In genomic region chr3:52480768-52481715, GRCh38 we compare ENCODE assay signal across 21 cellular contexts. TPM values are rescaled to one million over a fixed set of nuclear protein-coding genes. Genes with fewer than 3 reads are reported as not detected.
DNase-seq lines count a peak whose midpoint lies in the region; ATAC-seq, FAIRE-seq and TF ChIP-seq lines count a peak whose summit lies in the region.
"Had no signal": no experiment of that assay in that cellular context is flagged by ENCODE, and none has a peak within 500 bp of the region (broad histone marks: within the 10 kb centered on the region; RNA-seq: fewer than 3 reads in every experiment).

No MANE protein-coding gene starts in this region.

- BruUV-seq in HepG2 (replicated peaks; lab: Mats Ljungman, UMichigan): TSS peak; percentile 22

- H4K20me1 ChIP-seq in HepG2 (ENCODE audit: insufficient read depth, low read length): no peaks in the 10 kb centered on the region

- TF ChIP-seq RAD21 in HepG2 (CRISPR knock-in tag; IDR thresholded peaks at IDR 0.05): no peak

- CTCF ChIA-PET in HepG2 (lab: Yijun Ruan, JAX; ENCODE audit: low intra/inter-chr PET ratio, low total read pairs): no interaction called here

- no peak overlapping the region for H2AFZ ChIP-seq in HepG2 (ENCODE audit: low read length)

- H3K9me3 ChIP-seq in cardiac muscle cell (ENCODE audit: low read depth): no peaks in the 10 kb centered on the region
- H3K9me3 ChIP-seq in adrenal gland (replicated peaks in 1 of 3): no peaks in the 10 kb centered on the region
- H3K9me3 ChIP-seq in HepG2 (ENCODE audit: low read length): no peaks in the 10 kb centered on the region
- H3K9me3 ChIP-seq in testis: no peaks in the 10 kb centered on the region
- H3K9me3 ChIP-seq in T-helper 17 cell (ENCODE audit: control insufficient read depth, low read length, poor library complexity, severe bottlenecking): no peaks in the 10 kb centered on the region
- H3K9me3 ChIP-seq: upper lobe of left lung had no signal

- POLR2A ChIA-PET in HepG2 (lab: Yijun Ruan, JAX): no interaction called here

- no peak for TF ChIP-seq POLR2A in adrenal gland (IDR thresholded peaks at IDR 0.05)
- no peak for TF ChIP-seq POLR2A in HepG2 (IDR thresholded peaks at IDR 0.05; ENCODE audit: insufficient read depth in 1 of 2, low read depth in 2 of 2, low read length in 2 of 2)
- no peak for TF ChIP-seq POLR2A in testis (IDR thresholded peaks at IDR 0.05)

- H3K4me3 Mint-ChIP-seq in T-helper 17 cell: no peak overlapping the region
- H3K4me3 Mint-ChIP-seq: activated T-helper 1 cell treated with anti-CD3 and anti-CD28 coated beads, Interleukin-12 subunit alpha, Interleukin-12 subunit beta, Interleukin-2, Interleukin-4 antibody, amounts not matched to agents 30 ng/mL and 10 ng/mL and 1 ng/mL, durations not matched to agents 14 hours and 24 hours and 36 hours; CD4-positive, CD25-positive, alpha-beta regulatory T cell; IgD-negative memory B cell; nephron had no signal

- DNase-seq in cardiac muscle cell (ENCODE audit: low read depth in 1 of 2, low spot score in 1 of 2): no peak
- DNase-seq in cardiac septum (ENCODE audit: low spot score): no peak
- DNase-seq in adrenal gland: peak in 5 of 7 donors; percentile 46 to 87 (median 68)
- DNase-seq in HepG2 (ENCODE audit: low spot score): no peak
- peak; percentile 74 for DNase-seq in testis
- DNase-seq in T-helper 17 cell: no peak
- DNase-seq in Kasumi-1 (lab: John Stamatoyannopoulos, UW): no peak
- DNase-seq in activated CD8-positive, alpha-beta memory T cell treated with anti-CD3 and anti-CD28 coated beads, Interleukin-2, amount 50 U/mL, for 4 hours: no peak
- DNase-seq: ACHN; activated CD4-positive, CD25-positive, alpha-beta regulatory T cell; CD4-positive, CD25-positive, alpha-beta regulatory T cell; mesenchymal stem cell; NCI-H187; NCI-H510A treated with DMSO at 0.1 percent for 48 hours had no signal

- H3K79me2 ChIP-seq in HepG2 (ENCODE audit: insufficient read depth, low read length): no peaks in the 10 kb centered on the region

- H3K4me1 ChIP-seq in cardiac muscle cell (ENCODE audit: low read depth) (peaks cover 26% of the 10 kb centered on the region), adrenal gland (replicated peaks in 1 of 2) (peaks cover 31 to 66% of the 10 kb centered on the region in 2 donors), HepG2 (ENCODE audit: insufficient read depth, low read length) (peaks cover 11% of the 10 kb centered on the region; the same call in 1 of the 2 replicates), testis (peaks cover 66% of the 10 kb centered on the region)

- no peak overlapping the region for H3K4me2 ChIP-seq in HepG2 (ENCODE audit: low read depth, low read length)

- ATAC-seq in HepG2: no peak
- no peak for ATAC-seq in T-helper 17 cell

- intact Hi-C loops in cardiac septum (cut with DNase I): no loop called here
- intact Hi-C loops in adrenal gland (cut with DNase I): no loop called here
- intact Hi-C loops in HepG2 (cut with micrococcal nuclease; ENCODE audit: unreplicated experiment): no loop called here
- intact Hi-C loops in testis (cut with DNase I; ENCODE audit: low total_unique reads): no loop called here

- no peak for TF ChIP-seq EP300 in HepG2 (IDR thresholded peaks at IDR 0.05; ENCODE audit: low read depth in 2 of 2, low read length in 2 of 2)
- TF ChIP-seq EP300 in HepG2 (CRISPR knock-in tag; IDR thresholded peaks at IDR 0.05; ENCODE audit: borderline replicate concordance): no peak

- no peaks in the 10 kb centered on the region for H3K27me3 Mint-ChIP-seq in T-helper 17 cell
- H3K27me3 Mint-ChIP-seq: CD4-positive, CD25-positive, alpha-beta regulatory T cell; IgD-negative memory B cell had no signal

- H3K36me3 ChIP-seq in cardiac muscle cell: peaks cover 61% of the 10 kb centered on the region
- H3K36me3 ChIP-seq in adrenal gland (replicated peaks in 1 of 2): peaks cover 0 to 75% of the 10 kb centered on the region in 2 donors
- H3K36me3 ChIP-seq in HepG2 (replicated peaks in 1 of 2; ENCODE audit: control insufficient read depth in 1 of 2, insufficient read depth in 2 of 2, low read length in 2 of 2): peaks cover 33 to 68% of the 10 kb centered on the region in 2 experiments
- H3K36me3 ChIP-seq in testis (ENCODE audit: low read depth, missing control alignments): no peaks in the 10 kb centered on the region

- H3K36me3 Mint-ChIP-seq in T-helper 17 cell (ENCODE audit: low read depth): peaks cover 2% of the 10 kb centered on the region

- no peak overlapping the region for H3K9ac ChIP-seq in HepG2 (ENCODE audit: insufficient read depth, low read depth, low read length)

- H3K4me3 ChIP-seq in cardiac muscle cell (no peak overlapping the region), adrenal gland (no peak overlapping the region), HepG2 (replicated peaks in 1 of 3; ENCODE audit: insufficient read depth in 1 of 3, low read depth in 2 of 3, low read length in 3 of 3) (no peak overlapping the region), testis (no peak overlapping the region)
- H3K4me3 ChIP-seq: upper lobe of left lung had no signal

- TF ChIP-seq CTCF in cardiac muscle cell (IDR thresholded peaks at IDR 0.05; ENCODE audit: low read depth, low read length): no peak
- TF ChIP-seq CTCF in adrenal gland (IDR thresholded peaks at IDR 0.05): no peak
- TF ChIP-seq CTCF in HepG2 (CRISPR knock-in tag; IDR thresholded peaks at IDR 0.05): no peak
- no peak for TF ChIP-seq CTCF in testis (IDR thresholded peaks at IDR 0.05)

- 72 to 77% (median 74%) methylated on average over 24 to 27 of the region's 27 CpGs for WGBS in adrenal gland, 4 donors
- WGBS in HepG2 (ENCODE audit: low lambda C conversion rate): 98% methylated on average over 27 of the region's 27 CpGs
- WGBS in testis, 2 donors: 34 to 62% methylated on average over 19 to 27 of the region's 27 CpGs

- FAIRE-seq in HepG2 (lab: Jason Lieb, UNC): no peak
- FAIRE-seq: H54, islet of Langerhans had no signal

- in situ Hi-C loops in HepG2 (cut with HindIII; ENCODE audit: extremely low pct_ligation_motif_present, low pct_unique_long_range_greater_than_20kb): no loop called here

- H3K27ac Mint-ChIP-seq in T-helper 17 cell: no peak overlapping the region
- H3K27ac Mint-ChIP-seq: activated T-helper 1 cell treated with anti-CD3 and anti-CD28 coated beads, Interleukin-12 subunit alpha, Interleukin-12 subunit beta, Interleukin-2, Interleukin-4 antibody, amounts not matched to agents 30 ng/mL and 10 ng/mL and 1 ng/mL, durations not matched to agents 14 hours and 24 hours and 36 hours; CD4-positive, CD25-positive, alpha-beta regulatory T cell; IgD-negative memory B cell had no signal

- H3K27ac ChIP-seq in cardiac muscle cell (peak overlapping the region; percentile 91), adrenal gland (peak overlapping the region in 4 of 5 donors; percentile 6 to 94 (median 58)), HepG2 (ENCODE audit: extremely low read length, insufficient read depth, low read length) (no peak overlapping the region), testis (peak overlapping the region; percentile 81 to 85)

- H3K4me1 Mint-ChIP-seq in T-helper 17 cell: peaks cover 7% of the 10 kb centered on the region
- H3K4me1 Mint-ChIP-seq: CD4-positive, CD25-positive, alpha-beta regulatory T cell; IgD-negative memory B cell had no signal

- no peaks in the 10 kb centered on the region for H3K27me3 ChIP-seq in cardiac muscle cell
- no peaks in the 10 kb centered on the region for H3K27me3 ChIP-seq in adrenal gland
- H3K27me3 ChIP-seq in HepG2 (ENCODE audit: control insufficient read depth in 1 of 2, insufficient read depth in 2 of 2, low read length in 2 of 2): no peaks in the 10 kb centered on the region
- no peaks in the 10 kb centered on the region for H3K27me3 ChIP-seq in testis
- H3K27me3 ChIP-seq: upper lobe of left lung had no signal

RNA-seq across cellular contexts. Expression of gene STAB1, which starts 14.1 kb away (rescaled TPM):
- total RNA-seq in cardiac muscle cell (0.81 and 2.2 TPM in 2 replicates), cardiac septum (52.2 TPM), adrenal gland (100 to 1,000 TPM; 210 to 650 (median 466) TPM), HepG2 (2016; rRNA removed; fragmentation: Illumina TruSeq; extraction: Trizol) (0.09 and 0.28 TPM in 2 replicates), testis (10 to 100 TPM; 58.6 to 71.9 TPM), T-helper 17 cell (1 to 10 TPM; 1.7 to 4.9 TPM)
- polyA plus RNA-seq in cardiac muscle cell (0.91 TPM in 1 of 2 replicates, not detected in the other), adrenal gland (1,000 to 10,000 TPM in 1 of 3 donors, 100 to 1,000 TPM in 1, 10 to 100 TPM in 1; 33.9 to 1,593 (median 996) TPM), HepG2 (2011; rRNA removed) (0.34 and 0.59 TPM in 2 replicates), testis (ENCODE audit: insufficient read depth, low read depth, low replicate concordance) (41.7 TPM)
- not detected in 2 replicates for total RNA-seq in HepG2 (2016; cell fraction: cytosol; rRNA removed; fragmentation: Illumina TruSeq; extraction: Trizol; ENCODE audit: low read depth)
- 0.11 and 0.18 TPM in 2 replicates for total RNA-seq in HepG2 (2016; cell fraction: insoluble cytoplasmic fraction; rRNA removed; fragmentation: Illumina TruSeq; extraction: Trizol)
- total RNA-seq in HepG2 (2016; cell fraction: membrane; rRNA removed; fragmentation: Illumina TruSeq; extraction: Trizol): 0.31 TPM in 1 of 2 replicates, not detected in the other
- total RNA-seq in HepG2 (2016; cell fraction: nucleus; rRNA removed; fragmentation: Illumina TruSeq; extraction: Trizol): 0.13 and 0.16 TPM in 2 replicates
- 0.13 and 0.16 TPM in 2 replicates for polyA plus RNA-seq in HepG2 (2011; cell fraction: cytosol; rRNA removed)
- polyA plus RNA-seq in HepG2 (2011; cell fraction: nucleus; rRNA removed): 4.1 and 4.3 TPM in 2 replicates
- 0.23 and 0.24 TPM in 2 replicates for polyA plus RNA-seq in HepG2 (2012)
- polyA plus RNA-seq in HepG2 (2016; cell fraction: cytosol; fragmentation: Illumina TruSeq; extraction: Trizol; ENCODE audit: low read depth): 0.02 and 0.14 TPM in 2 replicates
- polyA plus RNA-seq in HepG2 (2016; cell fraction: insoluble cytoplasmic fraction; fragmentation: Illumina TruSeq; extraction: Trizol; ENCODE audit: low read depth): 0.10 TPM in 1 of 2 replicates, not detected in the other
- polyA plus RNA-seq in HepG2 (2016; cell fraction: membrane; fragmentation: Illumina TruSeq; extraction: Trizol; ENCODE audit: low read depth): not detected in 2 replicates
- polyA plus RNA-seq in HepG2 (2016; cell fraction: nucleus; fragmentation: Illumina TruSeq; extraction: Trizol; ENCODE audit: insufficient read depth, low read depth): 0.30 TPM in 1 of 2 replicates, not detected in the other
- 0.26 and 1.0 TPM in 2 replicates for polyA minus RNA-seq in HepG2 (2011; rRNA and poly(A)+ RNA removed; ENCODE audit: low replicate concordance)
- 0.30 TPM in 1 of 2 replicates, not detected in the other for polyA minus RNA-seq in HepG2 (2011; cell fraction: cytosol; rRNA and poly(A)+ RNA removed)
- 0.50 and 0.90 TPM in 2 replicates for polyA minus RNA-seq in HepG2 (2011; cell fraction: nucleus; rRNA and poly(A)+ RNA removed)
- total RNA-seq: Daoy had no signal
- polyA plus RNA-seq: CD4-positive, CD25-positive, alpha-beta regulatory T cell; IgD-negative memory B cell had no signal

RNA-seq across cellular contexts. Expression of gene NISCH, which starts 25.6 kb away (rescaled TPM):
- total RNA-seq in cardiac muscle cell (131 and 205 TPM in 2 replicates), cardiac septum (59.1 TPM), adrenal gland (100 to 1,000 TPM in 5 of 8 donors, 10 to 100 TPM in 3; 69.5 to 145 (median 113) TPM), HepG2 (2016; rRNA removed; fragmentation: Illumina TruSeq; extraction: Trizol) (15.3 and 27.0 TPM in 2 replicates), testis (100 to 1,000 TPM; 315 to 327 TPM), T-helper 17 cell (100 to 1,000 TPM; 121 to 146 TPM)
- polyA plus RNA-seq in cardiac muscle cell (80.8 and 108 TPM in 2 replicates), adrenal gland (100 to 1,000 TPM in 1 of 3 donors, 10 to 100 TPM in 2; 39.4 to 186 (median 93.5) TPM), HepG2 (2011; rRNA removed) (47.6 and 63.0 TPM in 2 replicates), testis (ENCODE audit: insufficient read depth, low read depth, low replicate concordance) (166 TPM)
- 10.8 and 11.5 TPM in 2 replicates for total RNA-seq in HepG2 (2016; cell fraction: cytosol; rRNA removed; fragmentation: Illumina TruSeq; extraction: Trizol; ENCODE audit: low read depth)
- total RNA-seq in HepG2 (2016; cell fraction: insoluble cytoplasmic fraction; rRNA removed; fragmentation: Illumina TruSeq; extraction: Trizol): 10.9 and 25.7 TPM in 2 replicates
- total RNA-seq in HepG2 (2016; cell fraction: membrane; rRNA removed; fragmentation: Illumina TruSeq; extraction: Trizol): 11.3 and 12.4 TPM in 2 replicates
- 36.6 and 40.4 TPM in 2 replicates for total RNA-seq in HepG2 (2016; cell fraction: nucleus; rRNA removed; fragmentation: Illumina TruSeq; extraction: Trizol)
- polyA plus RNA-seq in HepG2 (2011; cell fraction: cytosol; rRNA removed): 17.8 and 20.4 TPM in 2 replicates
- 441 and 512 TPM in 2 replicates for polyA plus RNA-seq in HepG2 (2011; cell fraction: nucleus; rRNA removed)
- 31.6 and 39.4 TPM in 2 replicates for polyA plus RNA-seq in HepG2 (2012)
- 3.2 and 3.7 TPM in 2 replicates for polyA plus RNA-seq in HepG2 (2016; cell fraction: cytosol; fragmentation: Illumina TruSeq; extraction: Trizol; ENCODE audit: low read depth)
- 9.4 and 12.9 TPM in 2 replicates for polyA plus RNA-seq in HepG2 (2016; cell fraction: insoluble cytoplasmic fraction; fragmentation: Illumina TruSeq; extraction: Trizol; ENCODE audit: low read depth)
- 6.4 and 6.7 TPM in 2 replicates for polyA plus RNA-seq in HepG2 (2016; cell fraction: membrane; fragmentation: Illumina TruSeq; extraction: Trizol; ENCODE audit: low read depth)
- 96.6 and 101 TPM in 2 replicates for polyA plus RNA-seq in HepG2 (2016; cell fraction: nucleus; fragmentation: Illumina TruSeq; extraction: Trizol; ENCODE audit: insufficient read depth, low read depth)
- 50.0 and 58.0 TPM in 2 replicates for polyA minus RNA-seq in HepG2 (2011; rRNA and poly(A)+ RNA removed; ENCODE audit: low replicate concordance)
- 15.2 and 15.4 TPM in 2 replicates for polyA minus RNA-seq in HepG2 (2011; cell fraction: cytosol; rRNA and poly(A)+ RNA removed)
- 97.0 and 102 TPM in 2 replicates for polyA minus RNA-seq in HepG2 (2011; cell fraction: nucleus; rRNA and poly(A)+ RNA removed)

RNA-seq across cellular contexts. Expression of gene TNNC1, which starts 27.2 kb away (rescaled TPM):
- total RNA-seq in cardiac muscle cell: 1,875 and 4,623 TPM in 2 replicates
- 1,312 and 3,313 TPM in 2 replicates for polyA plus RNA-seq in cardiac muscle cell
- 8,054 TPM for total RNA-seq in cardiac septum
- total RNA-seq in adrenal gland: 10 to 100 TPM in 3 of 8 donors, 1 to 10 TPM in 5; 1.1 to 42.0 (median 6.3) TPM
- polyA plus RNA-seq in adrenal gland: 10 to 100 TPM in 2 of 3 donors, 1 to 10 TPM in 1; 4.2 to 32.7 (median 26.7) TPM
- 11.8 and 18.7 TPM in 2 replicates for total RNA-seq in HepG2 (2016; rRNA removed; fragmentation: Illumina TruSeq; extraction: Trizol)
- total RNA-seq in HepG2 (2016; cell fraction: cytosol; rRNA removed; fragmentation: Illumina TruSeq; extraction: Trizol; ENCODE audit: low read depth): 4.4 and 4.6 TPM in 2 replicates
- total RNA-seq in HepG2 (2016; cell fraction: insoluble cytoplasmic fraction; rRNA removed; fragmentation: Illumina TruSeq; extraction: Trizol): 13.2 and 20.1 TPM in 2 replicates
- total RNA-seq in HepG2 (2016; cell fraction: membrane; rRNA removed; fragmentation: Illumina TruSeq; extraction: Trizol): 2.5 and 5.3 TPM in 2 replicates
- total RNA-seq in HepG2 (2016; cell fraction: nucleus; rRNA removed; fragmentation: Illumina TruSeq; extraction: Trizol): 5.4 and 5.7 TPM in 2 replicates
- polyA plus RNA-seq in HepG2 (2011; rRNA removed): 36.4 and 39.5 TPM in 2 replicates
- polyA plus RNA-seq in HepG2 (2011; cell fraction: cytosol; rRNA removed): 53.0 and 54.8 TPM in 2 replicates
- polyA plus RNA-seq in HepG2 (2011; cell fraction: nucleus; rRNA removed): 14.3 and 16.8 TPM in 2 replicates
- polyA plus RNA-seq in HepG2 (2012): 10.9 and 12.3 TPM in 2 replicates
- 3.3 and 4.0 TPM in 2 replicates for polyA plus RNA-seq in HepG2 (2016; cell fraction: cytosol; fragmentation: Illumina TruSeq; extraction: Trizol; ENCODE audit: low read depth)
- polyA plus RNA-seq in HepG2 (2016; cell fraction: insoluble cytoplasmic fraction; fragmentation: Illumina TruSeq; extraction: Trizol; ENCODE audit: low read depth): 17.1 and 18.1 TPM in 2 replicates
- polyA plus RNA-seq in HepG2 (2016; cell fraction: membrane; fragmentation: Illumina TruSeq; extraction: Trizol; ENCODE audit: low read depth): 2.7 and 3.3 TPM in 2 replicates
- 6.6 and 10.5 TPM in 2 replicates for polyA plus RNA-seq in HepG2 (2016; cell fraction: nucleus; fragmentation: Illumina TruSeq; extraction: Trizol; ENCODE audit: insufficient read depth, low read depth)
- polyA minus RNA-seq in HepG2 (2011; rRNA and poly(A)+ RNA removed; ENCODE audit: low replicate concordance): 7.0 and 8.2 TPM in 2 replicates
- polyA minus RNA-seq in HepG2 (2011; cell fraction: cytosol; rRNA and poly(A)+ RNA removed): 4.5 and 5.4 TPM in 2 replicates
- polyA minus RNA-seq in HepG2 (2011; cell fraction: nucleus; rRNA and poly(A)+ RNA removed): 4.5 and 4.6 TPM in 2 replicates
- 10 to 100 TPM; 11.3 to 23.2 TPM for total RNA-seq in testis
- 91.7 TPM for polyA plus RNA-seq in testis (ENCODE audit: insufficient read depth, low read depth, low replicate concordance)
- total RNA-seq in T-helper 17 cell: 1 to 10 TPM; 3.7 to 3.8 TPM
- total RNA-seq: Daoy had no signal
- polyA plus RNA-seq: IgD-negative memory B cell had no signal

RNA-seq across cellular contexts. Expression of gene SEMA3G, which starts 36.1 kb away (rescaled TPM):
- total RNA-seq in cardiac muscle cell (6.5 and 13.6 TPM in 2 replicates), cardiac septum (15.3 TPM), adrenal gland (1 to 10 TPM; 1.9 to 6.8 (median 3.1) TPM), HepG2 (2016; rRNA removed; fragmentation: Illumina TruSeq; extraction: Trizol) (2.0 and 6.1 TPM in 2 replicates), testis (1 to 10 TPM; 1.7 to 2.1 TPM), T-helper 17 cell (1 to 10 TPM; 1.5 to 2.3 TPM)
- polyA plus RNA-seq in cardiac muscle cell (3.2 and 3.4 TPM in 2 replicates), adrenal gland (1 to 10 TPM in 2 of 3 donors, under 1 TPM in 1; 0.81 to 6.4 (median 1.9) TPM), HepG2 (2011; rRNA removed) (8.3 and 13.4 TPM in 2 replicates), testis (ENCODE audit: insufficient read depth, low read depth, low replicate concordance) (3.1 TPM)
- 0.44 and 0.61 TPM in 2 replicates for total RNA-seq in HepG2 (2016; cell fraction: cytosol; rRNA removed; fragmentation: Illumina TruSeq; extraction: Trizol; ENCODE audit: low read depth)
- 1.9 and 7.2 TPM in 2 replicates for total RNA-seq in HepG2 (2016; cell fraction: insoluble cytoplasmic fraction; rRNA removed; fragmentation: Illumina TruSeq; extraction: Trizol)
- total RNA-seq in HepG2 (2016; cell fraction: membrane; rRNA removed; fragmentation: Illumina TruSeq; extraction: Trizol): 1.0 and 1.1 TPM in 2 replicates
- 5.8 and 8.3 TPM in 2 replicates for total RNA-seq in HepG2 (2016; cell fraction: nucleus; rRNA removed; fragmentation: Illumina TruSeq; extraction: Trizol)
- polyA plus RNA-seq in HepG2 (2011; cell fraction: cytosol; rRNA removed): 8.0 and 10.3 TPM in 2 replicates
- polyA plus RNA-seq in HepG2 (2011; cell fraction: nucleus; rRNA removed): 21.7 and 30.5 TPM in 2 replicates
- polyA plus RNA-seq in HepG2 (2012): 14.2 and 15.4 TPM in 2 replicates
- 0.33 and 0.36 TPM in 2 replicates for polyA plus RNA-seq in HepG2 (2016; cell fraction: cytosol; fragmentation: Illumina TruSeq; extraction: Trizol; ENCODE audit: low read depth)
- 1.4 and 2.1 TPM in 2 replicates for polyA plus RNA-seq in HepG2 (2016; cell fraction: insoluble cytoplasmic fraction; fragmentation: Illumina TruSeq; extraction: Trizol; ENCODE audit: low read depth)
- polyA plus RNA-seq in HepG2 (2016; cell fraction: membrane; fragmentation: Illumina TruSeq; extraction: Trizol; ENCODE audit: low read depth): 0.62 and 0.71 TPM in 2 replicates
- polyA plus RNA-seq in HepG2 (2016; cell fraction: nucleus; fragmentation: Illumina TruSeq; extraction: Trizol; ENCODE audit: insufficient read depth, low read depth): 8.4 and 8.8 TPM in 2 replicates
- polyA minus RNA-seq in HepG2 (2011; rRNA and poly(A)+ RNA removed; ENCODE audit: low replicate concordance): 1.2 and 22.3 TPM in 2 replicates
- polyA minus RNA-seq in HepG2 (2011; cell fraction: cytosol; rRNA and poly(A)+ RNA removed): 6.4 and 10.0 TPM in 2 replicates
- 11.9 and 12.6 TPM in 2 replicates for polyA minus RNA-seq in HepG2 (2011; cell fraction: nucleus; rRNA and poly(A)+ RNA removed)

RNA-seq across cellular contexts. Expression of gene NT5DC2, which starts 52.6 kb away (rescaled TPM):
- total RNA-seq in cardiac muscle cell (214 and 233 TPM in 2 replicates), cardiac septum (58.2 TPM), adrenal gland (100 to 1,000 TPM in 3 of 8 donors, 10 to 100 TPM in 5; 50.8 to 180 (median 78.7) TPM), HepG2 (2016; rRNA removed; fragmentation: Illumina TruSeq; extraction: Trizol) (105 and 131 TPM in 2 replicates), testis (100 to 1,000 TPM; 137 to 147 TPM), T-helper 17 cell (1 to 10 TPM; 2.3 to 2.5 TPM)
- polyA plus RNA-seq in cardiac muscle cell (113 and 120 TPM in 2 replicates), adrenal gland (100 to 1,000 TPM in 2 of 3 donors, 10 to 100 TPM in 1; 91.9 to 384 (median 176) TPM), HepG2 (2011; rRNA removed) (217 and 240 TPM in 2 replicates), testis (ENCODE audit: insufficient read depth, low read depth, low replicate concordance) (92.4 TPM)
- 335 and 351 TPM in 2 replicates for total RNA-seq in HepG2 (2016; cell fraction: cytosol; rRNA removed; fragmentation: Illumina TruSeq; extraction: Trizol; ENCODE audit: low read depth)
- 92.9 and 127 TPM in 2 replicates for total RNA-seq in HepG2 (2016; cell fraction: insoluble cytoplasmic fraction; rRNA removed; fragmentation: Illumina TruSeq; extraction: Trizol)
- total RNA-seq in HepG2 (2016; cell fraction: membrane; rRNA removed; fragmentation: Illumina TruSeq; extraction: Trizol): 398 and 413 TPM in 2 replicates
- 102 and 116 TPM in 2 replicates for total RNA-seq in HepG2 (2016; cell fraction: nucleus; rRNA removed; fragmentation: Illumina TruSeq; extraction: Trizol)
- 148 and 220 TPM in 2 replicates for polyA plus RNA-seq in HepG2 (2011; cell fraction: cytosol; rRNA removed)
- 493 and 549 TPM in 2 replicates for polyA plus RNA-seq in HepG2 (2011; cell fraction: nucleus; rRNA removed)
- 109 and 144 TPM in 2 replicates for polyA plus RNA-seq in HepG2 (2012)
- 760 and 829 TPM in 2 replicates for polyA plus RNA-seq in HepG2 (2016; cell fraction: cytosol; fragmentation: Illumina TruSeq; extraction: Trizol; ENCODE audit: low read depth)
- polyA plus RNA-seq in HepG2 (2016; cell fraction: insoluble cytoplasmic fraction; fragmentation: Illumina TruSeq; extraction: Trizol; ENCODE audit: low read depth): 161 and 192 TPM in 2 replicates
- 646 and 710 TPM in 2 replicates for polyA plus RNA-seq in HepG2 (2016; cell fraction: membrane; fragmentation: Illumina TruSeq; extraction: Trizol; ENCODE audit: low read depth)
- polyA plus RNA-seq in HepG2 (2016; cell fraction: nucleus; fragmentation: Illumina TruSeq; extraction: Trizol; ENCODE audit: insufficient read depth, low read depth): 319 and 344 TPM in 2 replicates
- 166 and 240 TPM in 2 replicates for polyA minus RNA-seq in HepG2 (2011; rRNA and poly(A)+ RNA removed; ENCODE audit: low replicate concordance)
- polyA minus RNA-seq in HepG2 (2011; cell fraction: cytosol; rRNA and poly(A)+ RNA removed): 60.3 and 89.1 TPM in 2 replicates
- 74.0 and 75.3 TPM in 2 replicates for polyA minus RNA-seq in HepG2 (2011; cell fraction: nucleus; rRNA and poly(A)+ RNA removed)

Comparison
In these comparisons a context has a peak if more than half of its experiments do, and no peak if none do; other contexts are left out.
1. DNase-seq: peak in adrenal gland (5 of 7) and testis (single experiment); none in cardiac muscle cell (0 of 2), cardiac septum (single experiment), HepG2 (single experiment), T-helper 17 cell (0 of 3), Kasumi-1 (0 of 2) and activated CD8-positive, alpha-beta memory T cell treated with anti-CD3 and anti-CD28 coated beads, Interleukin-2, amount 50 U/mL, for 4 hours (single experiment).
2. RNA of gene TNNC1, which starts 27.2 kb away (total RNA-seq): 8,054 TPM in cardiac septum (single experiment) and 1,875 to 4,623 TPM in cardiac muscle cell; 11.3 to 23.2 TPM in testis, 2.5 to 20.1 TPM in HepG2, 1.1 to 42.0 TPM in adrenal gland and 3.7 to 3.8 TPM in T-helper 17 cell; every median in the first group is over 10 times any median in the second.